Comparison of ENCODE assay signal across 1 cellular context in the genomic region with DNA sequence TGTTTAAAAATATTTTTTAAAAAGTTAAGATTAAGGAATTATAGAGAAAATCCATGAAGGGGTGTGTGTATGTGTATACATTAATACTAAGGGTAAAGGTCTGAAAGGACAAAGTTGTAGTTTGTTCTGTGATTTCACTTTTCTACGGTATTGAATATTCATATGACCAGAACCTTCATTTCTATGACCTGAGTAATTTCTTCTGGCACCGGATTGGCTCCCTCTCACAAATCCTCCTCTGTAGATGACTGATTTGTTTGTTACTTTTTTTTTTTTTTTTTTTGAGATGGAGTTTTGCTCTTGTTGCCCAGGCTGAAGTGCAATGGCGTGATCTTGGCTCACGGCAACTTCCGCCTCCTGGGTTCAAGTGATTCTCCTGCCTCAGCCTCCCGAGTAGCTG.
TF ChIP-seq lines count a peak whose summit lies in the region.

No MANE protein-coding gene starts in this region.

TF ChIP-seq in GM23338, 12 proteins besides CTCF, POLR2A, EP300 and RAD21 (continued from another document):
- TF ChIP-seq CREB1 (CRISPR knock-in tag; IDR thresholded peaks at IDR 0.05; ENCODE audit: low read depth) (no peak), POLR2AphosphoS5 (IDR thresholded peaks at IDR 0.05; ENCODE audit: low read depth) (no peak), NANOG (IDR thresholded peaks at IDR 0.05; ENCODE audit: borderline replicate concordance) (no peak), EZH2 (IDR thresholded peaks at IDR 0.05; ENCODE audit: low read depth, unreplicated experiment) (no peak)
- TF ChIP-seq, protein P1, sequence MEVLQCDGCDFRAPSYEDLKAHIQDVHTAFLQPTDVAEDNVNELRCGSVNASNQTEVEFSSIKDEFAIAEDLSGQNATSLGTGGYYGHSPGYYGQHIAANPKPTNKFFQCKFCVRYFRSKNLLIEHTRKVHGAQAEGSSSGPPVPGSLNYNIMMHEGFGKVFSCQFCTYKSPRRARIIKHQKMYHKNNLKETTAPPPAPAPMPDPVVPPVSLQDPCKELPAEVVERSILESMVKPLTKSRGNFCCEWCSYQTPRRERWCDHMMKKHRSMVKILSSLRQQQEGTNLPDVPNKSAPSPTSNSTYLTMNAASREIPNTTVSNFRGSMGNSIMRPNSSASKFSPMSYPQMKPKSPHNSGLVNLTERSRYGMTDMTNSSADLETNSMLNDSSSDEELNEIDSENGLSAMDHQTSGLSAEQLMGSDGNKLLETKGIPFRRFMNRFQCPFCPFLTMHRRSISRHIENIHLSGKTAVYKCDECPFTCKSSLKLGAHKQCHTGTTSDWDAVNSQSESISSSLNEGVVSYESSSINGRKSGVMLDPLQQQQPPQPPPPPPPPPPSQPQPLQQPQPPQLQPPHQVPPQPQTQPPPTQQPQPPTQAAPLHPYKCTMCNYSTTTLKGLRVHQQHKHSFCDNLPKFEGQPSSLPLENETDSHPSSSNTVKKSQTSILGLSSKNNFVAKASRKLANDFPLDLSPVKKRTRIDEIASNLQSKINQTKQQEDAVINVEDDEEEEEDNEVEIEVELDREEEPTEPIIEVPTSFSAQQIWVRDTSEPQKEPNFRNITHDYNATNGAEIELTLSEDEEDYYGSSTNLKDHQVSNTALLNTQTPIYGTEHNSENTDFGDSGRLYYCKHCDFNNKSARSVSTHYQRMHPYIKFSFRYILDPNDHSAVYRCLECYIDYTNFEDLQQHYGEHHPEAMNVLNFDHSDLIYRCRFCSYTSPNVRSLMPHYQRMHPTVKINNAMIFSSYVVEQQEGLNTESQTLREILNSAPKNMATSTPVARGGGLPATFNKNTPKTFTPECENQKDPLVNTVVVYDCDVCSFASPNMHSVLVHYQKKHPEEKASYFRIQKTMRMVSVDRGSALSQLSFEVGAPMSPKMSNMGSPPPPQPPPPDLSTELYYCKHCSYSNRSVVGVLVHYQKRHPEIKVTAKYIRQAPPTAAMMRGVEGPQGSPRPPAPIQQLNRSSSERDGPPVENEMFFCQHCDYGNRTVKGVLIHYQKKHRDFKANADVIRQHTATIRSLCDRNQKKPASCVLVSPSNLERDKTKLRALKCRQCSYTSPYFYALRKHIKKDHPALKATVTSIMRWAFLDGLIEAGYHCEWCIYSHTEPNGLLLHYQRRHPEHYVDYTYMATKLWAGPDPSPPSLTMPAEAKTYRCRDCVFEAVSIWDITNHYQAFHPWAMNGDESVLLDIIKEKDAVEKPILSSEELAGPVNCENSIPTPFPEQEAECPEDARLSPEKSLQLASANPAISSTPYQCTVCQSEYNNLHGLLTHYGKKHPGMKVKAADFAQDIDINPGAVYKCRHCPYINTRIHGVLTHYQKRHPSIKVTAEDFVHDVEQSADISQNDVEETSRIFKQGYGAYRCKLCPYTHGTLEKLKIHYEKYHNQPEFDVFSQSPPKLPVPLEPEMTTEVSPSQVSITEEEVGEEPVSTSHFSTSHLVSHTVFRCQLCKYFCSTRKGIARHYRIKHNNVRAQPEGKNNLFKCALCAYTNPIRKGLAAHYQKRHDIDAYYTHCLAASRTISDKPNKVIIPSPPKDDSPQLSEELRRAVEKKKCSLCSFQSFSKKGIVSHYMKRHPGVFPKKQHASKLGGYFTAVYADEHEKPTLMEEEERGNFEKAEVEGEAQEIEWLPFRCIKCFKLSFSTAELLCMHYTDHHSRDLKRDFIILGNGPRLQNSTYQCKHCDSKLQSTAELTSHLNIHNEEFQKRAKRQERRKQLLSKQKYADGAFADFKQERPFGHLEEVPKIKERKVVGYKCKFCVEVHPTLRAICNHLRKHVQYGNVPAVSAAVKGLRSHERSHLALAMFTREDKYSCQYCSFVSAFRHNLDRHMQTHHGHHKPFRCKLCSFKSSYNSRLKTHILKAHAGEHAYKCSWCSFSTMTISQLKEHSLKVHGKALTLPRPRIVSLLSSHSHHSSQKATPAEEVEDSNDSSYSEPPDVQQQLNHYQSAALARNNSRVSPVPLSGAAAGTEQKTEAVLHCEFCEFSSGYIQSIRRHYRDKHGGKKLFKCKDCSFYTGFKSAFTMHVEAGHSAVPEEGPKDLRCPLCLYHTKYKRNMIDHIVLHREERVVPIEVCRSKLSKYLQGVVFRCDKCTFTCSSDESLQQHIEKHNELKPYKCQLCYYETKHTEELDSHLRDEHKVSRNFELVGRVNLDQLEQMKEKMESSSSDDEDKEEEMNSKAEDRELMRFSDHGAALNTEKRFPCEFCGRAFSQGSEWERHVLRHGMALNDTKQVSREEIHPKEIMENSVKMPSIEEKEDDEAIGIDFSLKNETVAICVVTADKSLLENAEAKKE (CRISPR knock-in tag; IDR thresholded peaks at IDR 0.05) = no peak
